ENCODE assay signal across 12 cellular contexts in genomic region chr20:6575912-6576391, GRCh38.
DNase-seq lines count a peak whose midpoint lies in the region; TF ChIP-seq lines count a peak whose summit lies in the region.
"Had no signal": no experiment of that assay in that cellular context is flagged by ENCODE, and none has a peak within 500 bp of the region (broad histone marks: within the 10 kb centered on the region; RNA-seq: fewer than 3 reads in every experiment).

No MANE protein-coding gene starts in this region.

- peak overlapping the region; percentile 39 for H3K27ac Mint-ChIP-seq in type B pancreatic cell

- H3K9me3 Mint-ChIP-seq in type B pancreatic cell = peaks cover 10% of the 10 kb centered on the region

- TF ChIP-seq CTCF in type B pancreatic cell (conservative IDR thresholded peaks at IDR 0.05) = no peak

- H3K36me3 Mint-ChIP-seq in type B pancreatic cell = peaks cover 3% of the 10 kb centered on the region

- H3K4me1 Mint-ChIP-seq in type B pancreatic cell (ENCODE audit: unreplicated experiment) = peaks cover 16% of the 10 kb centered on the region

- peak; percentile 23 for TF ChIP-seq POLR2A in erythroblast (IDR thresholded peaks at IDR 0.05; ENCODE audit: low read length)

- peak overlapping the region; percentile 63 for H3K4me3 Mint-ChIP-seq in type B pancreatic cell

- DNase-seq in NCI-H748 (lab: John Stamatoyannopoulos, UW; ENCODE audit: unreplicated experiment) (peak; percentile 36), NCI-H748 treated with DMSO at 0.1 percent for 48 hours (lab: John Stamatoyannopoulos, UW) (no peak), NCI-H146 treated with DMSO at 0.1 percent for 48 hours (lab: John Stamatoyannopoulos, UW; ENCODE audit: unreplicated experiment) (peak; percentile 83), erythroblast (lab: John Stamatoyannopoulos, UW) (peak; percentile 91 to 98), type B pancreatic cell (ENCODE audit: extremely low spot score, unreplicated experiment) (no peak), OCI-M2 (lab: John Stamatoyannopoulos, UW; ENCODE audit: unreplicated experiment) (no peak), NCI-H1436 (lab: John Stamatoyannopoulos, UW) (no peak), NCI-H82 treated with DMSO at 0.1 percent for 48 hours (lab: John Stamatoyannopoulos, UW; ENCODE audit: unreplicated experiment) (no peak)
- DNase-seq: 8988T; activated CD4-positive, CD25-positive, alpha-beta regulatory T cell; effector CD8-positive, alpha-beta T cell; nucleus accumbens had no signal

- peaks cover 26% of the 10 kb centered on the region for H3K27me3 Mint-ChIP-seq in type B pancreatic cell

Comparison
In these comparisons a context has a peak if more than half of its experiments do, and no peak if none do; other contexts are left out.
1. DNase-seq: peak in NCI-H748 (single experiment), NCI-H146 treated with DMSO at 0.1 percent for 48 hours (single experiment) and erythroblast (2 of 2); none in NCI-H748 treated with DMSO at 0.1 percent for 48 hours (single experiment), type B pancreatic cell (single experiment), OCI-M2 (single experiment), NCI-H1436 (single experiment) and NCI-H82 treated with DMSO at 0.1 percent for 48 hours (single experiment).